16 cellular contexts compared by ENCODE assay signal in the genomic region with DNA sequence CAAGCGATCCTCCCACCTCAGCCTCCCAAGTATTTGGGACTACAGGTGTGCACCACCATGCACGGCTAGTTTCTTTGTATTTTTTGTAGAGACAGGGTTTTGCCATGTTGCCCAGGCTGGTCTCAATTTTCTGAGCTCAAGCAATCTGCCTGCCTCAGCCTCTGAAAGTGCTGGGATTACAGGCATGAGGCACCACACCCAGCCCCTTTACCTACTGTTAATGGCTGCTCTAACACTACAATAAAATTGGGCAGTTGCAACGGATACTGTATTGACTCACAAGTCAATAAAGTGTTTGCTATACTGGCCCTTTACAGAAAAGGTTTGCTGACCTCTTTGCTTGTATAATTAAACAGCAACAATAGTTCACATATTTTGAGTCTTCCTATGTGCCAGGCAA. TPM values are rescaled to one million over a fixed set of nuclear protein-coding genes. Genes with fewer than 3 reads are reported as not detected.
DNase-seq lines count a peak whose midpoint lies in the region; ATAC-seq and TF ChIP-seq lines count a peak whose summit lies in the region.
"Had no signal": no experiment of that assay in that cellular context is flagged by ENCODE, and none has a peak within 500 bp of the region (broad histone marks: within the 10 kb centered on the region; RNA-seq: fewer than 3 reads in every experiment).

No MANE protein-coding gene starts in this region.

- H4K20me1 ChIP-seq in PC-3 (ENCODE audit: low read length) (no peaks in the 10 kb centered on the region), hepatocyte (ENCODE audit: insufficient read depth, poor library complexity, severe bottlenecking) (no peaks in the 10 kb centered on the region)

- intact Hi-C loops in PC-3 (cut with micrococcal nuclease), result no loop called here

- H3K79me2 ChIP-seq in PC-3 (ENCODE audit: low read length), result no peaks in the 10 kb centered on the region
- H3K79me2 ChIP-seq in hepatocyte, result peaks cover 56% of the 10 kb centered on the region

- peak; percentile 26 for ATAC-seq in PC-3
- ATAC-seq: HepG2 had no signal

- H3K4me3 Mint-ChIP-seq in progenitor cell of endocrine pancreas (ENCODE audit: low read depth) (no peak overlapping the region), osteocyte (ENCODE audit: unreplicated experiment) (no peak overlapping the region)
- H3K4me3 Mint-ChIP-seq in activated CD4-positive, alpha-beta memory T cell treated with anti-CD3 and anti-CD28 coated beads, Interleukin-2, amount 10 ng/mL, durations not matched to agents 7 days and 5 days, result no peak overlapping the region
- H3K4me3 Mint-ChIP-seq: CD4-positive, alpha-beta T cell had no signal

- H3K36me3 ChIP-seq in PC-3 (ENCODE audit: low read depth, low read length), result no peaks in the 10 kb centered on the region
- H3K36me3 ChIP-seq in hepatocyte (replicated peaks; ENCODE audit: insufficient read depth, low read depth), result no peaks in the 10 kb centered on the region
- H3K36me3 ChIP-seq in MG63, result no peaks in the 10 kb centered on the region
- H3K36me3 ChIP-seq: BE2C had no signal

- peaks cover 8% of the 10 kb centered on the region for H3K36me3 Mint-ChIP-seq in progenitor cell of endocrine pancreas (ENCODE audit: insufficient read depth)
- peaks cover 4% of the 10 kb centered on the region for H3K36me3 Mint-ChIP-seq in osteocyte (ENCODE audit: unreplicated experiment)
- no peaks in the 10 kb centered on the region for H3K36me3 Mint-ChIP-seq in activated CD4-positive, alpha-beta memory T cell treated with anti-CD3 and anti-CD28 coated beads, Interleukin-2, amount 10 ng/mL, durations not matched to agents 7 days and 5 days (ENCODE audit: low read depth)
- H3K36me3 Mint-ChIP-seq: IgD-negative memory B cell had no signal

- no peak overlapping the region for H3K4me2 ChIP-seq in PC-3 (ENCODE audit: low read length)
- peak overlapping the region; percentile 43 for H3K4me2 ChIP-seq in hepatocyte

- H3K27ac ChIP-seq in PC-3 (ENCODE audit: low read length) (no peak overlapping the region), hepatocyte (peak overlapping the region; percentile 84)
- H3K27ac ChIP-seq: GM23248 had no signal

- H2AFZ ChIP-seq in PC-3 (ENCODE audit: low read length) (no peak overlapping the region), hepatocyte (no peak overlapping the region)
- H2AFZ ChIP-seq: GM23248 had no signal

- peaks cover 34% of the 10 kb centered on the region for H3K4me1 ChIP-seq in PC-3 (ENCODE audit: insufficient read depth, low read length)
- peaks cover 56% of the 10 kb centered on the region for H3K4me1 ChIP-seq in hepatocyte (ENCODE audit: insufficient read depth)

- 93% methylated on average over 3 of the region's 3 CpGs for WGBS in hepatocyte (ENCODE audit: low lambda C conversion rate, missing lambda C conversion rate)

- H3K27ac Mint-ChIP-seq in progenitor cell of endocrine pancreas (peak overlapping the region; percentile 62), osteocyte (ENCODE audit: unreplicated experiment) (no peak overlapping the region)
- no peak overlapping the region for H3K27ac Mint-ChIP-seq in activated CD4-positive, alpha-beta memory T cell treated with anti-CD3 and anti-CD28 coated beads, Interleukin-2, amount 10 ng/mL, durations not matched to agents 7 days and 5 days

- H3K9me3 Mint-ChIP-seq in progenitor cell of endocrine pancreas (ENCODE audit: low read depth), result no peaks in the 10 kb centered on the region
- no peaks in the 10 kb centered on the region for H3K9me3 Mint-ChIP-seq in osteocyte (ENCODE audit: unreplicated experiment)
- no peaks in the 10 kb centered on the region for H3K9me3 Mint-ChIP-seq in activated CD4-positive, alpha-beta memory T cell treated with anti-CD3 and anti-CD28 coated beads, Interleukin-2, amount 10 ng/mL, durations not matched to agents 7 days and 5 days
- H3K9me3 Mint-ChIP-seq: CD4-positive, alpha-beta T cell; IgD-negative memory B cell had no signal

- BruUV-seq in PC-3 (replicated peaks; lab: Mats Ljungman, UMichigan), result no TSS peak

- no peaks in the 10 kb centered on the region for H3K9me3 ChIP-seq in PC-3 (ENCODE audit: low read length)
- H3K9me3 ChIP-seq in hepatocyte (ENCODE audit: low read depth), result no peaks in the 10 kb centered on the region
- no peaks in the 10 kb centered on the region for H3K9me3 ChIP-seq in MG63
- H3K9me3 ChIP-seq: BE2C, Caco-2, HAP-1 had no signal

- H3K27me3 ChIP-seq in PC-3 (ENCODE audit: low read length), result no peaks in the 10 kb centered on the region
- no peaks in the 10 kb centered on the region for H3K27me3 ChIP-seq in hepatocyte
- H3K27me3 ChIP-seq in MG63, result no peaks in the 10 kb centered on the region
- H3K27me3 ChIP-seq: BE2C had no signal

- H3K4me3 ChIP-seq in PC-3 (ENCODE audit: low read length) (no peak overlapping the region), hepatocyte (no peak overlapping the region), MG63 (no peak overlapping the region)
- H3K4me3 ChIP-seq: GM23248, HAP-1 had no signal

- H3F3A ChIP-seq in PC-3 (ENCODE audit: low read length, unreplicated experiment), result no peaks in the 10 kb centered on the region

- TF ChIP-seq CTCF in PC-3 (conservative IDR thresholded peaks at IDR 0.05; ENCODE audit: low read depth, low read length), result no peak
- TF ChIP-seq CTCF in hepatocyte (IDR thresholded peaks at IDR 0.05; ENCODE audit: poor library complexity), result no peak
- TF ChIP-seq CTCF in progenitor cell of endocrine pancreas (IDR thresholded peaks at IDR 0.05; ENCODE audit: unreplicated experiment), result no peak
- no peak for TF ChIP-seq CTCF in osteocyte (IDR thresholded peaks at IDR 0.05)

- POLR2A ChIA-PET in PC-3 (lab: Charles Lee; ENCODE audit: unreplicated experiment), result interaction anchor here (1.1 kb wide), 1 partner anchor 41 kb away, joined by 3 read pairs; no protein-coding TSS in a partner anchor
- POLR2A ChIA-PET in activated CD4-positive, alpha-beta memory T cell treated with anti-CD3 and anti-CD28 coated beads, Interleukin-2, amount 10 ng/mL, durations not matched to agents 7 days and 5 days (lab: Charles Lee), result no interaction called here

- DNase-seq in PC-3 (no peak), hepatocyte (ENCODE audit: low spot score) (no peak), progenitor cell of endocrine pancreas (ENCODE audit: low spot score, unreplicated experiment) (no peak), osteocyte (ENCODE audit: extremely low spot score, unreplicated experiment) (no peak), LoVo (ENCODE audit: low spot score) (no peak), MG63 (no peak)
- no peak for DNase-seq in activated CD4-positive, alpha-beta memory T cell treated with anti-CD3 and anti-CD28 coated beads, Interleukin-2, amount 10 ng/mL, durations not matched to agents 7 days and 5 days
- DNase-seq: ACHN; BE2C; C1 segment of cervical spinal cord; CD4-positive, alpha-beta T cell; GM23248 had no signal

- CTCF ChIA-PET in PC-3 (lab: Charles Lee), result no interaction called here
- CTCF ChIA-PET in activated CD4-positive, alpha-beta memory T cell treated with anti-CD3 and anti-CD28 coated beads, Interleukin-2, amount 10 ng/mL, durations not matched to agents 7 days and 5 days (lab: Charles Lee), result interaction anchor here (1.5 kb wide), 1 partner anchor 405 kb away, joined by 3 read pairs; no protein-coding TSS in a partner anchor

- H3K9me2 ChIP-seq in PC-3 (replicated peaks; ENCODE audit: low read length) (no peaks in the 10 kb centered on the region), hepatocyte (replicated peaks; ENCODE audit: insufficient read depth) (no peaks in the 10 kb centered on the region)

- no peaks in the 10 kb centered on the region for H3K27me3 Mint-ChIP-seq in progenitor cell of endocrine pancreas
- H3K27me3 Mint-ChIP-seq in osteocyte (ENCODE audit: unreplicated experiment), result no peaks in the 10 kb centered on the region
- H3K27me3 Mint-ChIP-seq in activated CD4-positive, alpha-beta memory T cell treated with anti-CD3 and anti-CD28 coated beads, Interleukin-2, amount 10 ng/mL, durations not matched to agents 7 days and 5 days, result peaks cover 2% of the 10 kb centered on the region
- H3K27me3 Mint-ChIP-seq: CD4-positive, alpha-beta T cell; IgD-negative memory B cell had no signal

- H3K4me1 Mint-ChIP-seq in progenitor cell of endocrine pancreas (ENCODE audit: low read depth) (peaks cover 57% of the 10 kb centered on the region), osteocyte (ENCODE audit: unreplicated experiment) (peaks cover 33% of the 10 kb centered on the region)
- peaks cover 15% of the 10 kb centered on the region for H3K4me1 Mint-ChIP-seq in activated CD4-positive, alpha-beta memory T cell treated with anti-CD3 and anti-CD28 coated beads, Interleukin-2, amount 10 ng/mL, durations not matched to agents 7 days and 5 days

- no peak overlapping the region for H3K9ac ChIP-seq in PC-3 (ENCODE audit: low read length)
- H3K9ac ChIP-seq: GM23248 had no signal

RNA-seq across cellular contexts. Expression of gene TRIM2, which starts 41.5 kb away (rescaled TPM):
- 18.9 and 20.2 TPM in 2 replicates for total RNA-seq in PC-3 (2014; rRNA removed)
- 82.1 and 84.1 TPM in 2 replicates for total RNA-seq in hepatocyte
- polyA plus RNA-seq in hepatocyte, result 24.4 and 32.0 TPM in 2 replicates
- total RNA-seq in progenitor cell of endocrine pancreas, result 52.5 and 59.6 TPM in 2 replicates
- 34.0 and 36.0 TPM in 2 replicates for total RNA-seq in osteocyte
- under 1 TPM; 0.10 to 0.20 TPM for total RNA-seq in activated CD4-positive, alpha-beta memory T cell treated with anti-CD3 and anti-CD28 coated beads, Interleukin-2, amount 10 ng/mL, durations not matched to agents 7 days and 5 days
- 7.0 and 10.5 TPM in 2 replicates for total RNA-seq in MG63 (2014; rRNA removed; shearing (Covaris generic); ENCODE audit: low replicate concordance)
